Comparison of ENCODE assay signal across 8 cellular contexts in genomic region chr12:53252349-53252916, GRCh38. TPM values are rescaled to one million over a fixed set of nuclear protein-coding genes. Genes with fewer than 3 reads are reported as not detected.
DNase-seq lines count a peak whose midpoint lies in the region; ATAC-seq and TF ChIP-seq lines count a peak whose summit lies in the region.

No MANE protein-coding gene starts in this region.

- WGBS in mammary epithelial cell (ENCODE audit: low coverage, missing lambda C conversion rate): 5% methylated on average over 7 of the region's 19 CpGs

- no peaks in the 10 kb centered on the region for H4K20me1 ChIP-seq in mammary epithelial cell (ENCODE audit: insufficient read depth, low read length)

- H3K4me1 ChIP-seq in mammary epithelial cell (ENCODE audit: insufficient read depth, low read length): peaks cover 22% of the 10 kb centered on the region
- H3K4me1 ChIP-seq in left lung: peaks cover 16 to 41% of the 10 kb centered on the region in 2 donors
- H3K4me1 ChIP-seq in thoracic aorta (ENCODE audit: control insufficient read depth in 1 of 2, low read depth in 2 of 2): peaks cover 11 to 22% of the 10 kb centered on the region in 2 donors

- H3K27ac ChIP-seq in mammary epithelial cell (ENCODE audit: insufficient read depth, low read depth, low read length): peak overlapping the region; percentile 72
- H3K27ac ChIP-seq in left lung: peak overlapping the region; percentile 86 to 90
- peak overlapping the region; percentile 83 to 85 for H3K27ac ChIP-seq in thoracic aorta

- intact Hi-C loops in mammary epithelial cell (cut with micrococcal nuclease): no loop called here
- intact Hi-C loops in left lung (cut with DNase I): no loop called here

- no peaks in the 10 kb centered on the region for H3K27me3 ChIP-seq in MG63
- H3K27me3 ChIP-seq in mammary epithelial cell (ENCODE audit: insufficient read depth, low read length): no peaks in the 10 kb centered on the region
- no peaks in the 10 kb centered on the region for H3K27me3 ChIP-seq in left lung
- H3K27me3 ChIP-seq in thoracic aorta (replicated peaks; ENCODE audit: insufficient read depth): no peaks in the 10 kb centered on the region

- ATAC-seq in left lung (peak; percentile 54), thoracic aorta (ENCODE audit: insufficient number of reproducible peaks, low FRiP score, low read depth) (no peak), HG03139 (IDR thresholded peaks at IDR 0.05; ENCODE audit: unreplicated experiment) (no peak)

- H3K9me3 ChIP-seq in MG63: no peaks in the 10 kb centered on the region
- no peaks in the 10 kb centered on the region for H3K9me3 ChIP-seq in mammary epithelial cell (replicated peaks; ENCODE audit: insufficient read depth, low read length)
- no peaks in the 10 kb centered on the region for H3K9me3 ChIP-seq in left lung
- no peaks in the 10 kb centered on the region for H3K9me3 ChIP-seq in thoracic aorta

- DNase-seq in GM03348 (ENCODE audit: low spot score): peak; percentile 60
- peak; percentile 58 for DNase-seq in MG63
- peak; percentile 50 for DNase-seq in mammary epithelial cell
- peak; percentile 60 to 70 for DNase-seq in left lung
- DNase-seq in thoracic aorta (ENCODE audit: low spot score): no peak
- no peak for DNase-seq in NCI-H2196 (lab: John Stamatoyannopoulos, UW; ENCODE audit: unreplicated experiment)
- no peak for DNase-seq in NK-92 (lab: John Stamatoyannopoulos, UW; ENCODE audit: unreplicated experiment)

- CTCF ChIA-PET in mammary epithelial cell (lab: Charles Lee; ENCODE audit: low non-redundant PET): interaction anchor here (0.6 kb wide), 1 partner anchor 202 kb away, joined by 3 read pairs; no protein-coding TSS in a partner anchor

- dilution Hi-C loops in mammary epithelial cell (cut with HindIII; ENCODE audit: low sequenced_read_pairs): no loop called here

- H2AFZ ChIP-seq in mammary epithelial cell (ENCODE audit: low read depth, low read length): peak overlapping the region; percentile 99

- in situ Hi-C loops in mammary epithelial cell (cut with MboI; ENCODE audit: low sequenced_read_pairs in 2 of 2): no loop called here

- peak overlapping the region; percentile 76 for H3K4me3 ChIP-seq in MG63
- H3K4me3 ChIP-seq in mammary epithelial cell (replicated peaks in 1 of 3; ENCODE audit: insufficient read depth in 1 of 3, low read depth in 2 of 3, low read length in 3 of 3): peak overlapping the region; percentile 92 to 97 (median 96)
- H3K4me3 ChIP-seq in left lung: peak overlapping the region; percentile 89 to 92
- peak overlapping the region; percentile 96 for H3K4me3 ChIP-seq in thoracic aorta

- H3K79me2 ChIP-seq in mammary epithelial cell (ENCODE audit: insufficient read depth, low read length): peaks cover 21% of the 10 kb centered on the region

- TF ChIP-seq CTCF in mammary epithelial cell (conservative IDR thresholded peaks at IDR 0.05 in 1 of 2, IDR thresholded peaks at IDR 0.05 in 1 of 2; ENCODE audit: extremely low read depth in 1 of 2, insufficient read depth in 1 of 2, low read depth in 1 of 2, low read length in 2 of 2): no peak
- TF ChIP-seq CTCF in left lung (IDR thresholded peaks at IDR 0.05): no peak
- no peak for TF ChIP-seq CTCF in thoracic aorta (IDR thresholded peaks at IDR 0.05)

- BruUV-seq in mammary epithelial cell (replicated peaks; lab: Mats Ljungman, UMichigan): no TSS peak

- H3K9ac ChIP-seq in mammary epithelial cell (ENCODE audit: insufficient read depth, low read length): peak overlapping the region; percentile 59

- H3K36me3 ChIP-seq in MG63 (peaks cover 14% of the 10 kb centered on the region), mammary epithelial cell (ENCODE audit: insufficient read depth, low read length) (no peaks in the 10 kb centered on the region), left lung (peaks cover 0 to 23% of the 10 kb centered on the region in 2 donors), thoracic aorta (peaks cover 11% of the 10 kb centered on the region)

- H3K4me2 ChIP-seq in mammary epithelial cell (ENCODE audit: insufficient read depth, low read depth, low read length): peak overlapping the region; percentile 87

RNA-seq across cellular contexts. Expression of gene ESPL1, which starts 15.7 kb away (rescaled TPM):
- total RNA-seq in MG63 (2014; rRNA removed; shearing (Covaris generic); ENCODE audit: low replicate concordance): 22.1 and 23.9 TPM in 2 replicates
- 10 to 100 TPM in 1 of 2 donors, under 1 TPM in 1; 0.67 to 19.7 TPM for total RNA-seq in mammary epithelial cell
- polyA plus RNA-seq in mammary epithelial cell: 10.0 TPM
- polyA minus RNA-seq in mammary epithelial cell: 62.4 TPM
- total RNA-seq in left lung: 1 to 10 TPM; 2.8 to 4.1 TPM
- total RNA-seq in thoracic aorta: under 1 TPM; 0.78 to 0.95 TPM

RNA-seq across cellular contexts. Expression of gene RARG, which starts 20.4 kb away (rescaled TPM):
- total RNA-seq in MG63 (2014; rRNA removed; shearing (Covaris generic); ENCODE audit: low replicate concordance): 30.8 and 40.7 TPM in 2 replicates
- total RNA-seq in mammary epithelial cell (10 to 100 TPM; 33.5 to 79.0 TPM), left lung (10 to 100 TPM; 38.2 to 38.6 TPM), thoracic aorta (10 to 100 TPM; 25.7 to 37.5 TPM)
- 36.3 TPM for polyA plus RNA-seq in mammary epithelial cell
- polyA minus RNA-seq in mammary epithelial cell: 56.8 TPM

RNA-seq across cellular contexts. Expression of gene PFDN5, which starts 42.9 kb away (rescaled TPM):
- 412 and 629 TPM in 2 replicates for total RNA-seq in MG63 (2014; rRNA removed; shearing (Covaris generic); ENCODE audit: low replicate concordance)
- total RNA-seq in mammary epithelial cell: 100 to 1,000 TPM; 162 to 187 TPM
- 581 TPM for polyA plus RNA-seq in mammary epithelial cell
- polyA minus RNA-seq in mammary epithelial cell: 173 TPM
- total RNA-seq in left lung: 100 to 1,000 TPM; 321 to 370 TPM
- total RNA-seq in thoracic aorta: 100 to 1,000 TPM; 305 to 445 TPM

RNA-seq across cellular contexts. Expression of gene ITGB7, which starts 45.4 kb away (rescaled TPM):
- 1.6 TPM in 1 of 2 replicates, not detected in the other for total RNA-seq in MG63 (2014; rRNA removed; shearing (Covaris generic); ENCODE audit: low replicate concordance)
- total RNA-seq in mammary epithelial cell: 1 to 10 TPM; 1.8 to 3.5 TPM
- 0.33 TPM for polyA plus RNA-seq in mammary epithelial cell
- polyA minus RNA-seq in mammary epithelial cell: 7.1 TPM
- total RNA-seq in left lung: 10 to 100 TPM in 1 of 2 donors, 1 to 10 TPM in 1; 3.8 to 10.9 TPM
- 1 to 10 TPM; 2.1 to 8.3 TPM for total RNA-seq in thoracic aorta

RNA-seq across cellular contexts. Expression of gene MYG1, which starts 47.1 kb away (rescaled TPM):
- total RNA-seq in MG63 (2014; rRNA removed; shearing (Covaris generic); ENCODE audit: low replicate concordance): 30.8 and 42.8 TPM in 2 replicates
- 10 to 100 TPM; 29.5 to 61.9 TPM for total RNA-seq in mammary epithelial cell
- 50.9 TPM for polyA plus RNA-seq in mammary epithelial cell
- polyA minus RNA-seq in mammary epithelial cell: 31.3 TPM
- 10 to 100 TPM; 27.7 to 45.2 TPM for total RNA-seq in left lung
- total RNA-seq in thoracic aorta: 10 to 100 TPM; 23.4 to 49.4 TPM

Comparison
In these comparisons a context has a peak if more than half of its experiments do, and no peak if none do; other contexts are left out.
1. DNase-seq: peak in GM03348 (single experiment), MG63 (single experiment), mammary epithelial cell (single experiment) and left lung (2 of 2); none in thoracic aorta (single experiment), NCI-H2196 (single experiment) and NK-92 (single experiment).
2. Peak in every context shown above with its lines, with median percentiles within 50 percentile points of each other: H3K4me3 ChIP-seq and H3K27ac ChIP-seq.